In the genomic region with DNA sequence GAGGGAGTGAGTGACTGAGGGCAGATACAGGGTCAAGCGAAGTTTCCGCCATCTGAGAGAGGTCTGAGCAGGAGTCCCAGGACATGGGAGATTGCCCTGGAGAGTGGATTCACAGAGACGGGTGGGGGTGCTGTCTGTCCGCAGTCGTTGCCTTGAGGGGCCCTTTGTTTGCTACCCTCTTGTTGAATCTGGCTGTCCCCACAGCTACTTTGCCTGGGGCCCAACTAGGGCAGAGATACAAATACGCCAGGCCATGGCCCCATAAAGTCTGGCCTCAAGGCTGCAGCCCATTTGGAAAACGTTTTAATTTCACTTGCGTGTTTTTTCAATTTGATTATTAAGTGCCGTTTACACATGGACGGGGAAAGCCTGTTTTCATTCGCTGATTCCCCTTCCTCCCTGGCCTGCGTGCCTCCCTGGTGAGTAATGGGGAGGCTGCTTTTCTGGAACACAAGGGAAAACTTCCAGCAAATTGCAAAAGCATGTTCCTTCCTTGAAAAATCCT, we compare ENCODE assay signal across 9 cellular contexts.
DNase-seq lines count a peak whose midpoint lies in the region; ATAC-seq and TF ChIP-seq lines count a peak whose summit lies in the region.
"Had no signal": no experiment of that assay in that cellular context is flagged by ENCODE, and none has a peak within 500 bp of the region (broad histone marks: within the 10 kb centered on the region; RNA-seq: fewer than 3 reads in every experiment).

No MANE protein-coding gene starts in this region.

- no peak for ATAC-seq in HG02870 (IDR thresholded peaks at IDR 0.05; ENCODE audit: unreplicated experiment)
- no peak for ATAC-seq in GM18858 (IDR thresholded peaks at IDR 0.05; ENCODE audit: unreplicated experiment)
- no peak for ATAC-seq in HG03571 (IDR thresholded peaks at IDR 0.05; ENCODE audit: unreplicated experiment)

- TF ChIP-seq CTCF in ascending aorta (IDR thresholded peaks at IDR 0.05) = no peak
- no peak for TF ChIP-seq CTCF in left ventricle myocardium inferior (IDR thresholded peaks at IDR 0.05; ENCODE audit: borderline replicate concordance)

- H3K36me3 ChIP-seq in ascending aorta (no peaks in the 10 kb centered on the region), left ventricle myocardium inferior (no peaks in the 10 kb centered on the region)

- H3K27ac ChIP-seq in ascending aorta = peak overlapping the region; percentile 87 to 93
- peak overlapping the region; percentile 83 for H3K27ac ChIP-seq in left ventricle myocardium inferior (replicated peaks)

- H3K4me3 ChIP-seq in ascending aorta (peak overlapping the region; percentile 12 to 35), left ventricle myocardium inferior (no peak overlapping the region)

- H3K27me3 ChIP-seq in ascending aorta (no peaks in the 10 kb centered on the region), left ventricle myocardium inferior (ENCODE audit: low read depth) (peaks cover 11% of the 10 kb centered on the region)

- intact Hi-C loops in ascending aorta (cut with DNase I) (loop anchor here (2.0 kb wide), 1 partner anchor 272 kb away; the partner anchor contains the start of gene RBPJ), left ventricle myocardium inferior (cut with micrococcal nuclease) (no loop called here)

- H3K4me1 ChIP-seq in ascending aorta (peaks cover 10 to 22% of the 10 kb centered on the region in 2 donors), left ventricle myocardium inferior (peaks cover 10% of the 10 kb centered on the region)

- DNase-seq in Daoy (ENCODE audit: low read depth) (peak; percentile 79), ascending aorta (ENCODE audit: low spot score in 2 of 2) (peak in 1 of 2 donors; percentile 90), left ventricle myocardium inferior (peak; percentile 48), renal cortical epithelial cell (ENCODE audit: low read depth) (peak; percentile 61), Kasumi-1 (lab: John Stamatoyannopoulos, UW) (no peak)
- DNase-seq: CD8-positive, alpha-beta memory T cell had no signal

- H3K9me3 ChIP-seq in ascending aorta (no peaks in the 10 kb centered on the region), left ventricle myocardium inferior (replicated peaks) (no peaks in the 10 kb centered on the region)

Comparison
In these comparisons a context has a peak if more than half of its experiments do, and no peak if none do; other contexts are left out.
1. DNase-seq: peak in Daoy (single experiment), left ventricle myocardium inferior (single experiment) and renal cortical epithelial cell (single experiment); none in Kasumi-1 (0 of 2).